In genomic region chr5:50445281-50445949, GRCh38 we compare ENCODE assay signal across 9 cellular contexts. TPM values are rescaled to one million over a fixed set of nuclear protein-coding genes. Genes with fewer than 3 reads are reported as not detected.
DNase-seq lines count a peak whose midpoint lies in the region; ATAC-seq and TF ChIP-seq lines count a peak whose summit lies in the region.
"Had no signal": no experiment of that assay in that cellular context is flagged by ENCODE, and none has a peak within 500 bp of the region (broad histone marks: within the 10 kb centered on the region; RNA-seq: fewer than 3 reads in every experiment).

No MANE protein-coding gene starts in this region.

- H3K4me1 Mint-ChIP-seq in activated naive CD4-positive, alpha-beta T cell treated with anti-CD3 and anti-CD28 coated beads for 36 hours (ENCODE audit: low read depth), result peaks cover 57% of the 10 kb centered on the region
- peaks cover 70% of the 10 kb centered on the region for H3K4me1 Mint-ChIP-seq in stimulated activated naive CD8-positive, alpha-beta T cell treated with anti-CD3 and anti-CD28 coated beads, Interleukin-15, amount 100 ng/mL, for 72 hours
- H3K4me1 Mint-ChIP-seq in Caco-2 (ENCODE audit: low read depth, unreplicated experiment), result no peaks in the 10 kb centered on the region

- H3K4me3 Mint-ChIP-seq in activated naive CD4-positive, alpha-beta T cell treated with anti-CD3 and anti-CD28 coated beads for 36 hours, result peak overlapping the region; percentile 43
- H3K4me3 Mint-ChIP-seq in stimulated activated naive CD8-positive, alpha-beta T cell treated with anti-CD3 and anti-CD28 coated beads, Interleukin-15, amount 100 ng/mL, for 72 hours, result peak overlapping the region; percentile 51 to 68
- no peak overlapping the region for H3K4me3 Mint-ChIP-seq in Caco-2 (ENCODE audit: unreplicated experiment)

- ATAC-seq in HG02973 (IDR thresholded peaks at IDR 0.05; ENCODE audit: unreplicated experiment), result peak; percentile 67
- ATAC-seq in stimulated activated naive CD8-positive, alpha-beta T cell treated with anti-CD3 and anti-CD28 coated beads, Interleukin-15, amount 100 ng/mL, for 72 hours, result peak; percentile 46

- H3K9me3 ChIP-seq in Caco-2, result no peaks in the 10 kb centered on the region
- H3K9me3 ChIP-seq: BE2C had no signal

- CTCF ChIA-PET in activated naive CD4-positive, alpha-beta T cell treated with anti-CD3 and anti-CD28 coated beads for 36 hours (lab: Charles Lee), result interaction anchor here (0.5 to 1.1 kb wide), 2 partner anchors 68 to 231 kb away, joined by 3 read pairs; no protein-coding TSS in a partner anchor
- CTCF ChIA-PET in Caco-2 (lab: Charles Lee), result no interaction called here

- H3K36me3 ChIP-seq in Caco-2 (ENCODE audit: control insufficient read depth, insufficient read depth, low read length), result no peaks in the 10 kb centered on the region
- H3K36me3 ChIP-seq: BE2C had no signal

- no peaks in the 10 kb centered on the region for H3K36me3 Mint-ChIP-seq in activated naive CD4-positive, alpha-beta T cell treated with anti-CD3 and anti-CD28 coated beads for 36 hours (ENCODE audit: low read depth)
- no peaks in the 10 kb centered on the region for H3K36me3 Mint-ChIP-seq in Caco-2 (ENCODE audit: insufficient read depth, unreplicated experiment)

- H3K9me3 Mint-ChIP-seq in activated naive CD4-positive, alpha-beta T cell treated with anti-CD3 and anti-CD28 coated beads for 36 hours, result peaks cover 6% of the 10 kb centered on the region
- H3K9me3 Mint-ChIP-seq in stimulated activated naive CD8-positive, alpha-beta T cell treated with anti-CD3 and anti-CD28 coated beads, Interleukin-15, amount 100 ng/mL, for 72 hours, result peaks cover 0 to 7% of the 10 kb centered on the region in 2 donors
- peaks cover 21% of the 10 kb centered on the region for H3K9me3 Mint-ChIP-seq in Caco-2 (ENCODE audit: unreplicated experiment)

- TF ChIP-seq CTCF in Caco-2 (IDR thresholded peaks at IDR 0.05; ENCODE audit: insufficient read depth in 1 of 2, low read depth in 1 of 2, low read length in 1 of 2, severe bottlenecking in 1 of 2, unreplicated experiment in 1 of 2), result no peak

- no peak overlapping the region for H3K4me3 ChIP-seq in Caco-2 (ENCODE audit: low read depth, low read length)

- POLR2A ChIA-PET in Caco-2 (lab: Charles Lee), result no interaction called here

- peak overlapping the region; percentile 32 for H3K27ac Mint-ChIP-seq in activated naive CD4-positive, alpha-beta T cell treated with anti-CD3 and anti-CD28 coated beads for 36 hours
- peak overlapping the region in 1 of 2 donors; percentile 55 for H3K27ac Mint-ChIP-seq in stimulated activated naive CD8-positive, alpha-beta T cell treated with anti-CD3 and anti-CD28 coated beads, Interleukin-15, amount 100 ng/mL, for 72 hours
- no peak overlapping the region for H3K27ac Mint-ChIP-seq in Caco-2 (ENCODE audit: unreplicated experiment)

- DNase-seq in activated naive CD4-positive, alpha-beta T cell treated with anti-CD3 and anti-CD28 coated beads for 36 hours, result peak; percentile 13
- DNase-seq in activated naive CD4-positive, alpha-beta T cell treated with anti-CD3 and anti-CD28 coated beads, Interleukin-2, amount 50 U/mL, for 16 hours, result no peak
- peak; percentile 36 for DNase-seq in OCI-M1 (lab: John Stamatoyannopoulos, UW)
- DNase-seq in stimulated activated naive CD8-positive, alpha-beta T cell treated with anti-CD3 and anti-CD28 coated beads, Interleukin-15, amount 100 ng/mL, for 72 hours, result no peak
- DNase-seq in Caco-2, result no peak
- DNase-seq in AG08395 (ENCODE audit: low spot score), result no peak
- DNase-seq in T-helper 9 cell, result no peak
- DNase-seq: BE2C had no signal

- BruUV-seq in Caco-2 (replicated peaks; lab: Mats Ljungman, UMichigan), result no TSS peak

- no peaks in the 10 kb centered on the region for H3K4me1 ChIP-seq in Caco-2
- H3K4me1 ChIP-seq: BE2C had no signal

- intact Hi-C loops in activated naive CD4-positive, alpha-beta T cell treated with anti-CD3 and anti-CD28 coated beads for 36 hours (cut with micrococcal nuclease), result loop anchor here (5.0 kb wide), 1 partner anchor 57 kb away; no protein-coding TSS in a partner anchor
- intact Hi-C loops in Caco-2 (cut with micrococcal nuclease; ENCODE audit: unreplicated experiment), result no loop called here

- no peaks in the 10 kb centered on the region for H3K27me3 ChIP-seq in Caco-2 (replicated peaks; ENCODE audit: control insufficient read depth, insufficient read depth, low read length)
- H3K27me3 ChIP-seq: BE2C had no signal

- H3K27me3 Mint-ChIP-seq in activated naive CD4-positive, alpha-beta T cell treated with anti-CD3 and anti-CD28 coated beads for 36 hours (ENCODE audit: low read depth), result no peaks in the 10 kb centered on the region
- H3K27me3 Mint-ChIP-seq in stimulated activated naive CD8-positive, alpha-beta T cell treated with anti-CD3 and anti-CD28 coated beads, Interleukin-15, amount 100 ng/mL, for 72 hours, result no peaks in the 10 kb centered on the region
- H3K27me3 Mint-ChIP-seq in Caco-2 (ENCODE audit: insufficient read depth, unreplicated experiment), result no peaks in the 10 kb centered on the region

RNA-seq across cellular contexts. Expression of gene EMB, which starts 4.3 kb away (rescaled TPM):
- 10 to 100 TPM; 41.4 to 43.7 TPM for total RNA-seq in activated naive CD4-positive, alpha-beta T cell treated with anti-CD3 and anti-CD28 coated beads for 36 hours
- 0.54 and 0.60 TPM in 2 replicates for total RNA-seq in Caco-2 (2022)

Comparison
In these comparisons a context has a peak if more than half of its experiments do, and no peak if none do; other contexts are left out.
1. DNase-seq: peak in activated naive CD4-positive, alpha-beta T cell treated with anti-CD3 and anti-CD28 coated beads for 36 hours (single experiment) and OCI-M1 (single experiment); none in activated naive CD4-positive, alpha-beta T cell treated with anti-CD3 and anti-CD28 coated beads, Interleukin-2, amount 50 U/mL, for 16 hours (single experiment), stimulated activated naive CD8-positive, alpha-beta T cell treated with anti-CD3 and anti-CD28 coated beads, Interleukin-15, amount 100 ng/mL, for 72 hours (0 of 2), Caco-2 (0 of 2), AG08395 (single experiment) and T-helper 9 cell (single experiment).
2. RNA of gene EMB, which starts 4.3 kb away (total RNA-seq): 41.4 to 43.7 TPM in activated naive CD4-positive, alpha-beta T cell treated with anti-CD3 and anti-CD28 coated beads for 36 hours; 0.54 to 0.60 TPM in Caco-2; every median in the first group is over 10 times any median in the second.